In genomic region chr6:56540232-56540631, GRCh38 we compare ENCODE assay signal across 10 cellular contexts.
A peak's percentile ranks its signal among the peaks of the same experiment; 100 is the strongest.
DNase-seq lines count a peak whose midpoint lies in the region; ATAC-seq and TF ChIP-seq lines count a peak whose summit lies in the region.
"Had no signal": no experiment of that assay in that cellular context is flagged by ENCODE, and none has a peak within 500 bp of the region (broad histone marks: within the 10 kb centered on the region; RNA-seq: fewer than 3 reads in every experiment).

No MANE protein-coding gene starts in this region.

- H3K27me3 ChIP-seq in IMR-90 (ENCODE audit: control insufficient read depth, insufficient read depth, low read length) (no peaks in the 10 kb centered on the region), gastroesophageal sphincter (no peaks in the 10 kb centered on the region), subcutaneous abdominal adipose tissue (ENCODE audit: control insufficient read depth in 5 of 5, insufficient read depth in 4 of 5, low read length in 5 of 5) (no peaks in the 10 kb centered on the region)

- peak overlapping the region; percentile 100 for H3K4me2 ChIP-seq in IMR-90 (ENCODE audit: low read depth, low read length)

- H3K4me3 ChIP-seq in IMR-90 (ENCODE audit: insufficient read depth, low read depth, low read length) (peak overlapping the region; percentile 79), gastroesophageal sphincter (peak overlapping the region; percentile 48 to 65), subcutaneous abdominal adipose tissue (ENCODE audit: low read depth in 1 of 5, low read length in 5 of 5) (peak overlapping the region; percentile 76 to 91 (median 88))

- no peak overlapping the region for H2AFZ ChIP-seq in IMR-90 (replicated peaks; ENCODE audit: low read length, poor library complexity)

- no peaks in the 10 kb centered on the region for H3K9me3 Mint-ChIP-seq in T-helper 2 cell treated with Interferon-gamma antibody and Interleukin-4, amounts not matched to agents 5 μg/mL and 100 μg/mL, for 36 hours
- H3K9me3 Mint-ChIP-seq: activated B cell treated with CpG ODN at 0.5 μM for 24 hours had no signal

- H3K9ac ChIP-seq in IMR-90 (ENCODE audit: low read depth, low read length) (peak overlapping the region; percentile 97; the same call in 1 of the 2 replicates), subcutaneous abdominal adipose tissue (ENCODE audit: low read length in 5 of 5) (peak overlapping the region; percentile 67 to 91 (median 76))

- H2BK15ac ChIP-seq in IMR-90 (ENCODE audit: low read depth, low read length) = 0 out of 3 replicates have a peak overlapping the region, but pooled peaks have one; percentile 13

- no peak overlapping the region for H2AK5ac ChIP-seq in IMR-90 (ENCODE audit: low read depth, low read length)

- TF ChIP-seq EP300 in gastroesophageal sphincter (IDR thresholded peaks at IDR 0.05) = no peak

- peak overlapping the region; percentile 79; the same call in 1 of the 2 replicates for H3K18ac ChIP-seq in IMR-90 (ENCODE audit: low read depth, low read length)

- WGBS in IMR-90 (ENCODE audit: extremely low coverage in 2 of 2, insufficient read length in 1 of 2), 2 experiments = 100% methylated on average over 1 of the region's 5 CpGs; no CpG with 5 or more reads in 1 of the 2 experiments
- WGBS in gastroesophageal sphincter (ENCODE audit: low coverage in 1 of 2), 2 donors = 5 to 11% methylated on average over 5 of the region's 5 CpGs

- H3K36me3 ChIP-seq in IMR-90 (ENCODE audit: control insufficient read depth, insufficient read depth, low read length) = peaks cover 12% of the 10 kb centered on the region
- H3K36me3 ChIP-seq in gastroesophageal sphincter = peaks cover 0 to 15% of the 10 kb centered on the region in 2 donors
- peaks cover 9 to 14% (median 11%) of the 10 kb centered on the region in 5 donors for H3K36me3 ChIP-seq in subcutaneous abdominal adipose tissue (ENCODE audit: control insufficient read depth in 5 of 5, insufficient read depth in 5 of 5, low read length in 5 of 5)

- no TSS peak for BruUV-seq in IMR-90 (replicated peaks; lab: Mats Ljungman, UMichigan)

- 0 out of 2 replicates have a peak overlapping the region, but pooled peaks have one; percentile 8 for H3K56ac ChIP-seq in IMR-90 (ENCODE audit: extremely low read depth, insufficient read depth, low read length)

- no peaks in the 10 kb centered on the region for H3K9me3 ChIP-seq in IMR-90 (ENCODE audit: control insufficient read depth, insufficient read depth, low read length)
- H3K9me3 ChIP-seq in gastroesophageal sphincter = no peaks in the 10 kb centered on the region
- H3K9me3 ChIP-seq in subcutaneous abdominal adipose tissue (ENCODE audit: control insufficient read depth in 5 of 5, low read length in 5 of 5) = no peaks in the 10 kb centered on the region

- in situ Hi-C loops in IMR-90 (cut with MboI; ENCODE audit: low sequenced_read_pairs) = no loop called here

- H3K4me1 ChIP-seq in IMR-90 (ENCODE audit: control insufficient read depth, insufficient read depth, low read length) (peaks cover 5% of the 10 kb centered on the region), gastroesophageal sphincter (peaks cover 12 to 58% (median 18%) of the 10 kb centered on the region in 3 donors), subcutaneous abdominal adipose tissue (ENCODE audit: control insufficient read depth in 5 of 5, insufficient read depth in 5 of 5, low read length in 5 of 5) (peaks cover 5 to 59% (median 46%) of the 10 kb centered on the region in 5 donors)

- ATAC-seq in IMR-90 (ENCODE audit: low read depth) (no peak), gastroesophageal sphincter (no peak), HG02623 (IDR thresholded peaks at IDR 0.05; ENCODE audit: unreplicated experiment) (no peak)

- no peak overlapping the region for H3K27ac Mint-ChIP-seq in T-helper 2 cell treated with Interferon-gamma antibody and Interleukin-4, amounts not matched to agents 5 μg/mL and 100 μg/mL, for 36 hours
- H3K27ac Mint-ChIP-seq: activated B cell treated with CpG ODN at 0.5 μM for 24 hours had no signal

- H3K79me1 ChIP-seq in IMR-90 (ENCODE audit: low read depth in 1 of 2, low read length in 2 of 2) = peaks cover 31 to 63% of the 10 kb centered on the region in 2 experiments

- peak overlapping the region; percentile 54; the same call in 1 of the 2 replicates for H3K27ac ChIP-seq in IMR-90 (ENCODE audit: insufficient read depth, low read length)
- H3K27ac ChIP-seq in gastroesophageal sphincter = peak overlapping the region; percentile 75 to 94 (median 92)
- H3K27ac ChIP-seq in subcutaneous abdominal adipose tissue (ENCODE audit: low read depth, low read length) = peak overlapping the region; percentile 94

- H2BK5ac ChIP-seq in IMR-90 (ENCODE audit: low read depth, low read length, poor library complexity, severe bottlenecking) = peak overlapping the region; percentile 82

- no peaks in the 10 kb centered on the region for H3K36me3 Mint-ChIP-seq in T-helper 2 cell treated with Interferon-gamma antibody and Interleukin-4, amounts not matched to agents 5 μg/mL and 100 μg/mL, for 36 hours (ENCODE audit: low read depth)

- peaks cover 6% of the 10 kb centered on the region for H3K9me1 ChIP-seq in IMR-90 (ENCODE audit: insufficient read depth, low read length)

- no peak for TF ChIP-seq POLR2A in IMR-90 (IDR thresholded peaks at IDR 0.05; ENCODE audit: low read depth, low read length)
- no peak for TF ChIP-seq POLR2A in gastroesophageal sphincter (IDR thresholded peaks at IDR 0.05)

- peak overlapping the region; percentile 12; the same call in 1 of the 2 replicates for H3K4ac ChIP-seq in IMR-90 (ENCODE audit: low read depth, low read length)

- H2BK20ac ChIP-seq in IMR-90 (ENCODE audit: low read depth, low read length) = peak overlapping the region; percentile 1; the same call in 1 of the 2 replicates

- H4K5ac ChIP-seq in IMR-90 (ENCODE audit: low read depth, low read length) = peak overlapping the region; percentile 57; the same call in 1 of the 2 replicates

- TF ChIP-seq CTCF in IMR-90 (conservative IDR thresholded peaks at IDR 0.05; ENCODE audit: low read depth, low read length) (no peak), gastroesophageal sphincter (IDR thresholded peaks at IDR 0.05) (no peak)

- H2BK120ac ChIP-seq in IMR-90 (ENCODE audit: low read depth, low read length) = no peak overlapping the region

- H3K4me1 Mint-ChIP-seq in T-helper 2 cell treated with Interferon-gamma antibody and Interleukin-4, amounts not matched to agents 5 μg/mL and 100 μg/mL, for 36 hours (ENCODE audit: low read depth) = no peaks in the 10 kb centered on the region
- H3K4me1 Mint-ChIP-seq: activated B cell treated with CpG ODN at 0.5 μM for 24 hours had no signal

- H3K14ac ChIP-seq in IMR-90 (replicated peaks; ENCODE audit: low read depth, low read length) = peak overlapping the region; percentile 88

- H2AK9ac ChIP-seq in IMR-90 (replicated peaks; ENCODE audit: low read depth, low read length, poor library complexity) = no peak overlapping the region

- peak overlapping the region; percentile 78 for H3K23ac ChIP-seq in IMR-90 (ENCODE audit: low read depth, low read length)

- H4K8ac ChIP-seq in IMR-90 (ENCODE audit: low read depth in 2 of 2, low read length in 2 of 2) = peak overlapping the region; percentile 35 to 76; a peak in 3 of 4 replicates

- DNase-seq in IMR-90 (no peak), SKM-1 (lab: John Stamatoyannopoulos, UW; ENCODE audit: unreplicated experiment) (peak; percentile 14), T-helper 9 cell (no peak), retina (no peak)
- no peak for DNase-seq in T-helper 2 cell treated with Interferon-gamma antibody and Interleukin-4, amounts not matched to agents 5 μg/mL and 100 μg/mL, for 36 hours (ENCODE audit: low spot score)
- DNase-seq: activated B cell treated with CpG ODN at 0.5 μM for 24 hours, GDM1 had no signal

- H3K27me3 Mint-ChIP-seq in T-helper 2 cell treated with Interferon-gamma antibody and Interleukin-4, amounts not matched to agents 5 μg/mL and 100 μg/mL, for 36 hours (ENCODE audit: low read depth) = peaks cover 2% of the 10 kb centered on the region

- POLR2A ChIA-PET in IMR-90 (lab: Charles Lee; ENCODE audit: unreplicated experiment) = no interaction called here

- dilution Hi-C loops in IMR-90 (cut with HindIII; ENCODE audit: low sequenced_read_pairs, unreplicated experiment) = no loop called here

- peak overlapping the region; percentile 7; the same call in 1 of the 2 replicates for H4K91ac ChIP-seq in IMR-90 (ENCODE audit: insufficient read depth, low read depth, low read length)

- TF ChIP-seq RAD21 in IMR-90 (IDR thresholded peaks at IDR 0.05; ENCODE audit: low read length) = no peak

- no peak overlapping the region for H3K4me3 Mint-ChIP-seq in T-helper 2 cell treated with Interferon-gamma antibody and Interleukin-4, amounts not matched to agents 5 μg/mL and 100 μg/mL, for 36 hours
- H3K4me3 Mint-ChIP-seq: activated B cell treated with CpG ODN at 0.5 μM for 24 hours had no signal

- intact Hi-C loops in IMR-90 (cut with micrococcal nuclease) = loop anchor here (5.0 kb wide), 1 partner anchor 183 kb away; no protein-coding TSS in a partner anchor

- peaks cover 8% of the 10 kb centered on the region; the same call in 1 of the 2 replicates for H4K20me1 ChIP-seq in IMR-90 (ENCODE audit: insufficient read depth, low read length)

- CTCF ChIA-PET in IMR-90 (lab: Yijun Ruan, JAX) = no interaction called here

TF ChIP-seq in IMR-90, 13 proteins besides CTCF, POLR2A, EP300 and RAD21 (continues in another document):
- TF ChIP-seq CHD1 (IDR thresholded peaks at IDR 0.05; ENCODE audit: low read depth, low read length) (no peak), RFX5 (IDR thresholded peaks at IDR 0.05; ENCODE audit: low read depth, low read length) (no peak), USF2 (IDR thresholded peaks at IDR 0.05; ENCODE audit: low read depth, low read length) (no peak), MAZ (IDR thresholded peaks at IDR 0.05; ENCODE audit: borderline replicate concordance, low read depth, low read length) (no peak), ELK1 (IDR thresholded peaks at IDR 0.05; ENCODE audit: borderline replicate concordance, low read depth, low read length) (no peak), RCOR1 (IDR thresholded peaks at IDR 0.05; ENCODE audit: insufficient replicate concordance, low read length) (no peak)
